14 cellular contexts compared by ENCODE assay signal in genomic region chr2:23545391-23545790, GRCh38.
DNase-seq lines count a peak whose midpoint lies in the region; ATAC-seq and FAIRE-seq lines count a peak whose summit lies in the region.
"Had no signal": no experiment of that assay in that cellular context is flagged by ENCODE, and none has a peak within 500 bp of the region (broad histone marks: within the 10 kb centered on the region; RNA-seq: fewer than 3 reads in every experiment).

No MANE protein-coding gene starts in this region.

- H2AK5ac ChIP-seq in neuronal stem cell (ENCODE audit: low read depth, low read length) = peak overlapping the region; percentile 16

- CTCF ChIA-PET in activated CD8-positive, alpha-beta T cell treated with anti-CD3 and anti-CD28 coated beads, Interleukin-2, amount 10 ng/mL, durations not matched to agents 7 days and 5 days (lab: Charles Lee) = no interaction called here
- CTCF ChIA-PET in activated CD4-positive, alpha-beta memory T cell treated with anti-CD3 and anti-CD28 coated beads for 36 hours (lab: Charles Lee) = no interaction called here

- intact Hi-C loops in activated CD4-positive, alpha-beta memory T cell treated with anti-CD3 and anti-CD28 coated beads for 36 hours (cut with micrococcal nuclease) = no loop called here

- no peak for FAIRE-seq in HTR-8/SVneo (lab: Jason Lieb, UNC)
- FAIRE-seq: islet of Langerhans had no signal

- POLR2A ChIA-PET in activated CD8-positive, alpha-beta T cell treated with anti-CD3 and anti-CD28 coated beads, Interleukin-2, amount 10 ng/mL, durations not matched to agents 7 days and 5 days (lab: Charles Lee) = no interaction called here
- POLR2A ChIA-PET in activated CD4-positive, alpha-beta memory T cell treated with anti-CD3 and anti-CD28 coated beads for 36 hours (lab: Charles Lee) = no interaction called here

- no CpG with 5 or more reads among the region's 11 CpGs for WGBS in neuronal stem cell (ENCODE audit: extremely low coverage in 2 of 2, insufficient read length in 2 of 2, insufficient replicate concordance in 1 of 2), 2 donors

- no peaks in the 10 kb centered on the region for H3K9me3 Mint-ChIP-seq in activated CD8-positive, alpha-beta T cell treated with anti-CD3 and anti-CD28 coated beads, Interleukin-2, amount 10 ng/mL, durations not matched to agents 7 days and 5 days (ENCODE audit: insufficient read depth)
- H3K9me3 Mint-ChIP-seq in activated CD4-positive, alpha-beta memory T cell treated with anti-CD3 and anti-CD28 coated beads for 36 hours = no peaks in the 10 kb centered on the region

- H3K27ac Mint-ChIP-seq in activated CD8-positive, alpha-beta T cell treated with anti-CD3 and anti-CD28 coated beads, Interleukin-2, amount 10 ng/mL, durations not matched to agents 7 days and 5 days = no peak overlapping the region
- H3K27ac Mint-ChIP-seq in activated CD4-positive, alpha-beta memory T cell treated with anti-CD3 and anti-CD28 coated beads for 36 hours = no peak overlapping the region

- ATAC-seq in activated CD8-positive, alpha-beta T cell treated with anti-CD3 and anti-CD28 coated beads, Interleukin-2, amount 10 ng/mL, durations not matched to agents 7 days and 5 days = peak; percentile 47
- ATAC-seq: Panc1 had no signal

- H3K27me3 ChIP-seq in neuronal stem cell (ENCODE audit: control insufficient read depth in 3 of 3, insufficient read depth in 3 of 3, low read depth in 1 of 3, low read length in 3 of 3) = no peaks in the 10 kb centered on the region

- H3K14ac ChIP-seq in neuronal stem cell (ENCODE audit: low read length) = peak overlapping the region; percentile 72

- H4K8ac ChIP-seq in neuronal stem cell (ENCODE audit: low read depth, low read length) = no peak overlapping the region

- H2BK120ac ChIP-seq in neuronal stem cell (ENCODE audit: low read depth, low read length) = no peak overlapping the region

- no peak overlapping the region for H3K27ac ChIP-seq in neuronal stem cell (replicated peaks; ENCODE audit: low read length)
- H3K27ac ChIP-seq: neutrophil had no signal

- no peaks in the 10 kb centered on the region for H3K9me3 ChIP-seq in neuronal stem cell (replicated peaks in 1 of 2; ENCODE audit: control insufficient read depth in 2 of 2, insufficient read depth in 1 of 2, low read depth in 1 of 2, low read length in 2 of 2)
- H3K9me3 ChIP-seq: neutrophil had no signal

- peaks cover 12 to 22% of the 10 kb centered on the region in 2 donors for H3K4me1 ChIP-seq in neuronal stem cell (ENCODE audit: control insufficient read depth in 2 of 2, insufficient read depth in 1 of 2, low read depth in 1 of 2, low read length in 2 of 2)

- peaks cover 2% of the 10 kb centered on the region for H3K27me3 Mint-ChIP-seq in activated CD8-positive, alpha-beta T cell treated with anti-CD3 and anti-CD28 coated beads, Interleukin-2, amount 10 ng/mL, durations not matched to agents 7 days and 5 days (ENCODE audit: low read depth)
- no peaks in the 10 kb centered on the region for H3K27me3 Mint-ChIP-seq in activated CD4-positive, alpha-beta memory T cell treated with anti-CD3 and anti-CD28 coated beads for 36 hours

- no peak overlapping the region for H3K4me2 ChIP-seq in neuronal stem cell (ENCODE audit: insufficient read depth, low read length, poor library complexity, severe bottlenecking)

- no peak overlapping the region for H2BK5ac ChIP-seq in neuronal stem cell (ENCODE audit: low read length)

- H3K36me3 Mint-ChIP-seq in activated CD8-positive, alpha-beta T cell treated with anti-CD3 and anti-CD28 coated beads, Interleukin-2, amount 10 ng/mL, durations not matched to agents 7 days and 5 days (ENCODE audit: low read depth) = no peaks in the 10 kb centered on the region
- no peaks in the 10 kb centered on the region for H3K36me3 Mint-ChIP-seq in activated CD4-positive, alpha-beta memory T cell treated with anti-CD3 and anti-CD28 coated beads for 36 hours

- DNase-seq in NCI-H1092 (lab: John Stamatoyannopoulos, UW) (peak; percentile 53), NCI-H1092 treated with DMSO at 0.1 percent for 48 hours (lab: John Stamatoyannopoulos, UW) (no peak), HTR-8/SVneo (ENCODE audit: insufficient read length, low spot score) (peak; percentile 53), neuronal stem cell (ENCODE audit: low spot score) (no peak), GM19238 (ENCODE audit: insufficient read length, low spot score) (no peak), T1000 (lab: John Stamatoyannopoulos, UW) (no peak)
- DNase-seq in activated CD8-positive, alpha-beta T cell treated with anti-CD3 and anti-CD28 coated beads, Interleukin-2, amount 10 ng/mL, durations not matched to agents 7 days and 5 days = no peak
- DNase-seq in activated CD4-positive, alpha-beta memory T cell treated with anti-CD3 and anti-CD28 coated beads for 36 hours = no peak
- DNase-seq: activated CD4-positive, alpha-beta T cell treated with anti-CD3 and anti-CD28 coated beads for 1 hour; activated naive CD4-positive, alpha-beta T cell treated with anti-CD3 and anti-CD28 coated beads, Interleukin-2, amount 50 U/mL, for 16 hours; stimulated activated CD4-positive, alpha-beta T cell treated with anti-CD3 and anti-CD28 coated beads, Interleukin-2, amount 100 ng/mL, for 24 hours had no signal

- no peak overlapping the region for H2BK12ac ChIP-seq in neuronal stem cell (ENCODE audit: low read length)

- H2BK15ac ChIP-seq in neuronal stem cell (ENCODE audit: low read length) = no peak overlapping the region

- no peak overlapping the region for H3K4me3 ChIP-seq in neuronal stem cell (ENCODE audit: low read length in 2 of 2)

- H3K4me3 Mint-ChIP-seq in activated CD8-positive, alpha-beta T cell treated with anti-CD3 and anti-CD28 coated beads, Interleukin-2, amount 10 ng/mL, durations not matched to agents 7 days and 5 days = no peak overlapping the region
- no peak overlapping the region for H3K4me3 Mint-ChIP-seq in activated CD4-positive, alpha-beta memory T cell treated with anti-CD3 and anti-CD28 coated beads for 36 hours

- peaks cover 19% of the 10 kb centered on the region for H3K4me1 Mint-ChIP-seq in activated CD8-positive, alpha-beta T cell treated with anti-CD3 and anti-CD28 coated beads, Interleukin-2, amount 10 ng/mL, durations not matched to agents 7 days and 5 days (ENCODE audit: low read depth)
- no peaks in the 10 kb centered on the region for H3K4me1 Mint-ChIP-seq in activated CD4-positive, alpha-beta memory T cell treated with anti-CD3 and anti-CD28 coated beads for 36 hours (ENCODE audit: low read depth)

- H2AFZ ChIP-seq in neuronal stem cell (ENCODE audit: low read length) = no peak overlapping the region

- no peak overlapping the region for H3K9ac ChIP-seq in neuronal stem cell (ENCODE audit: low read depth, low read length, poor library complexity)

- H3K4ac ChIP-seq in neuronal stem cell (ENCODE audit: low read length) = no peak overlapping the region

- H3K79me1 ChIP-seq in neuronal stem cell (ENCODE audit: low read depth, low read length) = no peaks in the 10 kb centered on the region

- no peak overlapping the region for H4K91ac ChIP-seq in neuronal stem cell (ENCODE audit: low read depth, low read length, poor library complexity)

- no peaks in the 10 kb centered on the region for H3K36me3 ChIP-seq in neuronal stem cell (replicated peaks in 1 of 2; ENCODE audit: control insufficient read depth in 2 of 2, insufficient read depth in 2 of 2, low read length in 2 of 2)
- H3K36me3 ChIP-seq: neutrophil had no signal

- H3K18ac ChIP-seq in neuronal stem cell (ENCODE audit: low read length) = peak overlapping the region; percentile 36

- no peak overlapping the region for H3K23ac ChIP-seq in neuronal stem cell (ENCODE audit: low read depth, low read length, poor library complexity)

Comparison
In these comparisons a context has a peak if more than half of its experiments do, and no peak if none do; other contexts are left out.
1. DNase-seq: peak in NCI-H1092 (single experiment) and HTR-8/SVneo (single experiment); none in NCI-H1092 treated with DMSO at 0.1 percent for 48 hours (single experiment), activated CD8-positive, alpha-beta T cell treated with anti-CD3 and anti-CD28 coated beads, Interleukin-2, amount 10 ng/mL, durations not matched to agents 7 days and 5 days (single experiment), neuronal stem cell (single experiment), activated CD4-positive, alpha-beta memory T cell treated with anti-CD3 and anti-CD28 coated beads for 36 hours (single experiment), GM19238 (single experiment) and T1000 (single experiment).